6 cellular contexts compared by ENCODE assay signal in the genomic region with DNA sequence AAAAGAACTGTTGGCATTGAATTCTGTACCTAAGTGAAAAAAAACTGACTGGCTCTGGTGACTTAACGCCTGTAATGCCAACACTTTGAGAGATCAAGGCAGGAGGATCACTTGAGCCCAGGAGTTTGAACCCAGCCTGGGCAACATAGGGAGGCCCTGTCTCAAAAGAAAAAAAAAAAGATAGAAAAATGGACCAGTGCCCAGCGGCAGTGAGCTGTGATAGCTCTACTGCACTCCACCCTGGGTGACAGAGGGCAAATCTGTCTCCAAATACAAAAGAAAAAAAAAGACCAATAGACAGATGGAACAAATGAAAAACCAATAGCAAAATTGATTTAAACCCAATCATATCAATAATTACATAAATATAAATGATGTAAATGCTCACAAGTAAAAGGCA. TPM values are rescaled to one million over a fixed set of nuclear protein-coding genes. Genes with fewer than 3 reads are reported as not detected.
DNase-seq lines count a peak whose midpoint lies in the region; ATAC-seq, FAIRE-seq and TF ChIP-seq lines count a peak whose summit lies in the region.

No MANE protein-coding gene starts in this region.

- intact Hi-C loops in Right ventricle myocardium superior (cut with DNase I) (no loop called here), cardiac septum (cut with DNase I) (no loop called here)

- 36 to 37% methylated on average over 2 of the region's 2 CpGs for WGBS in upper lobe of left lung, 2 donors

- ATAC-seq in Right ventricle myocardium superior (ENCODE audit: poor library complexity) (peak; percentile 55), upper lobe of left lung (ENCODE audit: low FRiP score in 2 of 2) (no peak), HG02884 (IDR thresholded peaks at IDR 0.05; ENCODE audit: unreplicated experiment) (no peak)

- peak overlapping the region in 3 of 4 donors; percentile 40 to 51 (median 46) for H3K4me3 ChIP-seq in upper lobe of left lung

- H3K4me1 ChIP-seq in upper lobe of left lung: peaks cover 4 to 11% (median 6%) of the 10 kb centered on the region in 4 donors

- no peak for TF ChIP-seq POLR2A in upper lobe of left lung (IDR thresholded peaks at IDR 0.05)

- no peaks in the 10 kb centered on the region for H3K36me3 ChIP-seq in upper lobe of left lung

- no peaks in the 10 kb centered on the region for H3K27me3 ChIP-seq in upper lobe of left lung

- DNase-seq in Right ventricle myocardium superior: no peak
- no peak for DNase-seq in cardiac septum (ENCODE audit: low spot score)
- DNase-seq in upper lobe of left lung: no peak
- DNase-seq in NCI-H2171 treated with DMSO at 0.1 percent for 48 hours (lab: John Stamatoyannopoulos, UW): no peak

- TF ChIP-seq EP300 in upper lobe of left lung (IDR thresholded peaks at IDR 0.05): no peak

- FAIRE-seq in islet of Langerhans (lab: Jason Lieb, UNC): peak; percentile 21

- peaks cover 0 to 10% (median 7%) of the 10 kb centered on the region in 4 donors for H3K9me3 ChIP-seq in upper lobe of left lung

- no peak overlapping the region for H3K27ac ChIP-seq in upper lobe of left lung

- no peak for TF ChIP-seq CTCF in upper lobe of left lung (IDR thresholded peaks at IDR 0.05)

RNA-seq across cellular contexts. Expression of gene AKR7A3, which starts 0.7 kb away (rescaled TPM):
- not detected for total RNA-seq in Right ventricle myocardium superior
- total RNA-seq in cardiac septum: 0.32 TPM
- total RNA-seq in upper lobe of left lung: 1 to 10 TPM in 3 of 6 donors, under 1 TPM in 2, not detected in 1; 0.91 to 9.4 (median 1.0) TPM

RNA-seq across cellular contexts. Expression of gene AKR7A2, which starts 22.7 kb away (rescaled TPM):
- 40.6 TPM for total RNA-seq in Right ventricle myocardium superior
- total RNA-seq in cardiac septum: 33.5 TPM
- total RNA-seq in upper lobe of left lung: 10 to 100 TPM; 25.2 to 66.3 (median 47.6) TPM

RNA-seq across cellular contexts. Expression of gene SLC66A1, which starts 22.9 kb away (rescaled TPM):
- total RNA-seq in Right ventricle myocardium superior: 5.8 TPM
- total RNA-seq in cardiac septum: 7.5 TPM
- 10 to 100 TPM; 15.6 to 30.3 (median 24.3) TPM for total RNA-seq in upper lobe of left lung

RNA-seq across cellular contexts. Expression of gene MRTO4, which starts 37.6 kb away (rescaled TPM):
- 10.8 TPM for total RNA-seq in Right ventricle myocardium superior
- total RNA-seq in cardiac septum: 14.8 TPM
- total RNA-seq in upper lobe of left lung: 10 to 100 TPM in 5 of 6 donors, 1 to 10 TPM in 1; 7.3 to 31.8 (median 13.9) TPM

RNA-seq across cellular contexts. Expression of gene EMC1, which starts 37.9 kb away (rescaled TPM):
- total RNA-seq in Right ventricle myocardium superior: 23.7 TPM
- 28.6 TPM for total RNA-seq in cardiac septum
- total RNA-seq in upper lobe of left lung: 10 to 100 TPM; 31.7 to 65.0 (median 41.9) TPM
